In the genomic region with DNA sequence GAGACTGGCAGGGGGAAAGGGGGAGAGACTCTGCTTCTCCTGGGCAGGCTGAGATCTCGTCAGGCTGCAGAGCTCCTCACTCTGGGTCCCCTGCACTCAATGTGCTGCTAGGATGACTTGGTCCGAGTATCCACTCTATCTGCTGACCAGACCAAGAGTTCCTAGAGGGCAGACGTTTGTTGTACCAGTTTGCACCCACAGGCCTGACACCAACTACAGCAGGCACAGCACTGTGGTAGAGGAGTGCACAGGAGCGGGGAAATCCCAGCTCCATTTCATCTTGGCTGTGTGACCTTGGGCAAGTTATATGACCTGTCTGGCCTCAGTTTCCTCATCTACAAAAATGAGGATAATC, we compare ENCODE assay signal across 9 cellular contexts. TPM values are rescaled to one million over a fixed set of nuclear protein-coding genes. Genes with fewer than 3 reads are reported as not detected.
DNase-seq lines count a peak whose midpoint lies in the region; ATAC-seq and TF ChIP-seq lines count a peak whose summit lies in the region.
"Had no signal": no experiment of that assay in that cellular context is flagged by ENCODE, and none has a peak within 500 bp of the region (broad histone marks: within the 10 kb centered on the region; RNA-seq: fewer than 3 reads in every experiment).

No MANE protein-coding gene starts in this region.

- peak overlapping the region; percentile 95 for H3K27ac Mint-ChIP-seq in Caco-2 (ENCODE audit: unreplicated experiment)
- H3K27ac Mint-ChIP-seq in WTC11, result peak overlapping the region; percentile 12; the same call in 1 of the 2 replicates

- H3K4ac ChIP-seq in trophoblast cell (ENCODE audit: low read depth, low read length), result no peak overlapping the region

- CTCF ChIA-PET in Caco-2 (lab: Charles Lee) (interaction anchor here (1.0 to 2.2 kb wide), 6 partner anchors 11 to 32 kb away, joined by 3 to 14 read pairs (median 4); partner anchors contain the start of gene NBEAL2), WTC11 (lab: Charles Lee) (interaction anchor here (1.2 to 1.7 kb wide), 3 partner anchors 17 to 38 kb away, joined by 3 to 6 read pairs (median 3); no protein-coding TSS in a partner anchor)

- H3K36me3 ChIP-seq in Caco-2 (ENCODE audit: control insufficient read depth, insufficient read depth, low read length) (peaks cover 3% of the 10 kb centered on the region; the same call in 1 of the 2 replicates), esophagus (ENCODE audit: control insufficient read depth in 2 of 2, insufficient read depth in 2 of 2, low read length in 1 of 2) (no peaks in the 10 kb centered on the region), trophoblast cell (ENCODE audit: control insufficient read depth in 1 of 2, insufficient read depth in 2 of 2, low read length in 2 of 2) (peaks cover 5 to 6% of the 10 kb centered on the region in 2 experiments)

- ATAC-seq in WTC11, result no peak
- ATAC-seq in HG02885 (IDR thresholded peaks at IDR 0.05; ENCODE audit: poor library complexity, unreplicated experiment), result no peak

- no peak overlapping the region for H4K8ac ChIP-seq in trophoblast cell (ENCODE audit: low read depth, low read length)

- no peak overlapping the region for H3K4me3 ChIP-seq in Caco-2 (ENCODE audit: low read depth, low read length)
- H3K4me3 ChIP-seq in esophagus (ENCODE audit: low read depth in 1 of 2, low read length in 2 of 2), result peak overlapping the region in 1 of 2 donors; percentile 11
- H3K4me3 ChIP-seq in trophoblast cell (ENCODE audit: low read depth, low read length), result no peak overlapping the region

- no peak overlapping the region for H4K12ac ChIP-seq in trophoblast cell (ENCODE audit: low read depth, low read length)

- peaks cover 4% of the 10 kb centered on the region for H3K79me1 ChIP-seq in trophoblast cell (ENCODE audit: low read length)

- no peak overlapping the region for H2BK12ac ChIP-seq in trophoblast cell (ENCODE audit: low read length)

- H2BK120ac ChIP-seq in trophoblast cell (ENCODE audit: insufficient read depth, low read length, poor library complexity), result no peak overlapping the region

- H4K91ac ChIP-seq in trophoblast cell (ENCODE audit: low read depth, low read length), result no peak overlapping the region

- DNase-seq in Caco-2, result no peak
- no peak for DNase-seq in WTC11 (ENCODE audit: low spot score)
- DNase-seq in trophoblast cell, result no peak
- DNase-seq in head of caudate nucleus, result no peak
- no peak for DNase-seq in NCI-H1436 treated with DMSO at 0.1 percent for 48 hours (lab: John Stamatoyannopoulos, UW)
- no peak for DNase-seq in middle frontal gyrus (ENCODE audit: extremely low spot score, low spot score)
- DNase-seq: SIG-M5 had no signal

- no peak overlapping the region for H2AK5ac ChIP-seq in trophoblast cell (ENCODE audit: low read length)

- H3K4me2 ChIP-seq in trophoblast cell (ENCODE audit: low read length), result no peak overlapping the region

- no TSS peak for BruUV-seq in Caco-2 (replicated peaks; lab: Mats Ljungman, UMichigan)

- intact Hi-C loops in Caco-2 (cut with micrococcal nuclease; ENCODE audit: unreplicated experiment), result no loop called here
- intact Hi-C loops in head of caudate nucleus (cut with DNase I), result no loop called here

- H3K27me3 ChIP-seq in Caco-2 (replicated peaks; ENCODE audit: control insufficient read depth, insufficient read depth, low read length) (no peaks in the 10 kb centered on the region), esophagus (ENCODE audit: control insufficient read depth in 1 of 2, insufficient read depth in 2 of 2, low read length in 2 of 2) (no peaks in the 10 kb centered on the region), trophoblast cell (ENCODE audit: insufficient read depth, low read length) (no peaks in the 10 kb centered on the region)

- H3K9me3 Mint-ChIP-seq in Caco-2 (ENCODE audit: unreplicated experiment), result no peaks in the 10 kb centered on the region
- no peaks in the 10 kb centered on the region for H3K9me3 Mint-ChIP-seq in WTC11

- peak overlapping the region; percentile 10 for H3K18ac ChIP-seq in trophoblast cell (ENCODE audit: low read length)

- H3K36me3 Mint-ChIP-seq in Caco-2 (ENCODE audit: insufficient read depth, unreplicated experiment) (peaks cover 59% of the 10 kb centered on the region), WTC11 (peaks cover 3% of the 10 kb centered on the region; the same call in 1 of the 2 replicates)

- peaks cover 65% of the 10 kb centered on the region for H3K4me1 Mint-ChIP-seq in Caco-2 (ENCODE audit: low read depth, unreplicated experiment)
- H3K4me1 Mint-ChIP-seq in WTC11, result peaks cover 75% of the 10 kb centered on the region

- no peak overlapping the region for H3K14ac ChIP-seq in trophoblast cell (ENCODE audit: low read length)

- H3K4me1 ChIP-seq in Caco-2 (peaks cover 70% of the 10 kb centered on the region), esophagus (ENCODE audit: control insufficient read depth in 2 of 2, insufficient read depth in 2 of 2, low read length in 1 of 2) (peaks cover 18 to 54% of the 10 kb centered on the region in 2 donors), trophoblast cell (ENCODE audit: control insufficient read depth in 1 of 2, insufficient read depth in 2 of 2, low read length in 2 of 2) (peaks cover 58 to 63% of the 10 kb centered on the region in 2 experiments)

- H2AFZ ChIP-seq in trophoblast cell (ENCODE audit: insufficient read depth, low read length, poor library complexity), result no peak overlapping the region

- H3K9ac ChIP-seq in trophoblast cell (ENCODE audit: low read length), result no peak overlapping the region

- POLR2A ChIA-PET in Caco-2 (lab: Charles Lee) (interaction anchor here (0.6 to 0.7 kb wide), 2 partner anchors 29 kb away, joined by 3 to 5 read pairs; no protein-coding TSS in a partner anchor), WTC11 (lab: Charles Lee) (no interaction called here)

- TF ChIP-seq CTCF in Caco-2 (IDR thresholded peaks at IDR 0.05; ENCODE audit: insufficient read depth in 1 of 2, low read depth in 1 of 2, low read length in 1 of 2, severe bottlenecking in 1 of 2, unreplicated experiment in 1 of 2), result no peak
- no peak for TF ChIP-seq CTCF in WTC11 (IDR thresholded peaks at IDR 0.05)

- H3K27me3 Mint-ChIP-seq in Caco-2 (ENCODE audit: insufficient read depth, unreplicated experiment), result no peaks in the 10 kb centered on the region
- H3K27me3 Mint-ChIP-seq in WTC11 (ENCODE audit: low read depth), result no peaks in the 10 kb centered on the region

- H2BK5ac ChIP-seq in trophoblast cell (ENCODE audit: low read depth, low read length, poor library complexity), result no peak overlapping the region

- H3K27ac ChIP-seq in esophagus (ENCODE audit: low read depth in 2 of 2, low read length in 1 of 2) (peak overlapping the region; percentile 98), trophoblast cell (ENCODE audit: low read depth, low read length) (peak overlapping the region; percentile 7)

- H3K9me3 ChIP-seq in Caco-2 (no peaks in the 10 kb centered on the region), esophagus (ENCODE audit: control insufficient read depth in 2 of 2, insufficient read depth in 1 of 2, low read depth in 1 of 2, low read length in 1 of 2) (no peaks in the 10 kb centered on the region), trophoblast cell (ENCODE audit: insufficient read depth, low read depth, low read length) (peaks cover 1% of the 10 kb centered on the region)

- no peak overlapping the region for H3K23ac ChIP-seq in trophoblast cell (ENCODE audit: low read length)

- 55 to 69% methylated on average over 4 of the region's 4 CpGs for WGBS in esophagus, 2 donors
- WGBS in trophoblast cell (ENCODE audit: extremely low coverage, insufficient coverage, insufficient read length), result no CpG with 5 or more reads among the region's 4 CpGs

- peaks cover 16% of the 10 kb centered on the region for H3K79me2 ChIP-seq in trophoblast cell (ENCODE audit: control insufficient read depth, insufficient read depth, low read length, poor library complexity)

- peak overlapping the region; percentile 57 for H3K4me3 Mint-ChIP-seq in Caco-2 (ENCODE audit: unreplicated experiment)
- H3K4me3 Mint-ChIP-seq in WTC11, result no peak overlapping the region

TF ChIP-seq in WTC11, 78 proteins besides CTCF, POLR2A, EP300 and RAD21 (continues in another document):
- TF ChIP-seq ZNF532 (CRISPR knock-in tag; IDR thresholded peaks at IDR 0.05; ENCODE audit: borderline replicate concordance) (no peak), ZNF416 (CRISPR knock-in tag; IDR thresholded peaks at IDR 0.05) (no peak), ATF1 (CRISPR knock-in tag; IDR thresholded peaks at IDR 0.05) (no peak)

RNA-seq across cellular contexts. Expression of gene CCDC12, which starts 29.0 kb away (rescaled TPM):
- 52.7 and 60.8 TPM in 2 replicates for total RNA-seq in Caco-2 (2022)
- 50.3 to 59.1 TPM (median 55.9 TPM) in 3 replicates for total RNA-seq in WTC11 (2021)
- polyA plus RNA-seq in esophagus, result 10 to 100 TPM; 82.5 to 90.1 TPM
- polyA plus RNA-seq in trophoblast cell (2013), result 47.9 and 48.1 TPM in 2 replicates

RNA-seq across cellular contexts. Expression of gene NBEAL2, which starts 31.9 kb away (rescaled TPM):
- total RNA-seq in Caco-2 (2022), result 62.4 and 76.9 TPM in 2 replicates
- total RNA-seq in WTC11 (2021), result 64.0 to 80.0 TPM (median 64.3 TPM) in 3 replicates
- polyA plus RNA-seq in esophagus, result 100 to 1,000 TPM; 173 to 211 TPM
- polyA plus RNA-seq in trophoblast cell (2013), result 18.1 and 18.9 TPM in 2 replicates
